18 cellular contexts compared by ENCODE assay signal in genomic region chr1:24545673-24546072, GRCh38. TPM values are rescaled to one million over a fixed set of nuclear protein-coding genes. Genes with fewer than 3 reads are reported as not detected.
"Had no signal": no experiment of that assay in that cellular context is flagged by ENCODE, and none has a peak within 500 bp of the region (broad histone marks: within the 10 kb centered on the region; RNA-seq: fewer than 3 reads in every experiment).

No MANE protein-coding gene starts in this region.

- H3K4me3 Mint-ChIP-seq: activated CD4-positive, alpha-beta memory T cell treated with anti-CD3 and anti-CD28 coated beads for 36 hours; activated T-cell treated with anti-CD3 and anti-CD28 coated beads, Interleukin-2, amount 50 U/mL, for 72 hours; dendritic cell treated with granulocyte-macrophage colony-stimulating factor and Interleukin-4, amounts not matched to agents 40 ng/mL and 50 ng/mL, for 4 days; nephron progenitor cell had no signal

- H3K27ac ChIP-seq: foreskin keratinocyte, sigmoid colon, spleen, transverse colon had no signal

- H3K36me3 Mint-ChIP-seq: activated CD4-positive, alpha-beta memory T cell treated with anti-CD3 and anti-CD28 coated beads for 36 hours had no signal

- H3K9me3 Mint-ChIP-seq: activated CD4-positive, alpha-beta memory T cell treated with anti-CD3 and anti-CD28 coated beads for 36 hours; activated T-cell treated with anti-CD3 and anti-CD28 coated beads, Interleukin-2, amount 50 U/mL, for 72 hours; dendritic cell treated with granulocyte-macrophage colony-stimulating factor and Interleukin-4, amounts not matched to agents 40 ng/mL and 50 ng/mL, for 4 days; nephron progenitor cell had no signal

- H3K36me3 ChIP-seq: sigmoid colon, spleen, transverse colon had no signal

- H3K27me3 ChIP-seq: foreskin keratinocyte, sigmoid colon, transverse colon had no signal

- H3K27me3 Mint-ChIP-seq: activated CD4-positive, alpha-beta memory T cell treated with anti-CD3 and anti-CD28 coated beads for 36 hours had no signal

- H3K4me3 ChIP-seq: sigmoid colon, spleen, transverse colon had no signal

- H3K27ac Mint-ChIP-seq: activated CD4-positive, alpha-beta memory T cell treated with anti-CD3 and anti-CD28 coated beads for 36 hours; activated T-cell treated with anti-CD3 and anti-CD28 coated beads, Interleukin-2, amount 50 U/mL, for 72 hours; dendritic cell treated with granulocyte-macrophage colony-stimulating factor and Interleukin-4, amounts not matched to agents 40 ng/mL and 50 ng/mL, for 4 days; nephron progenitor cell had no signal

- DNase-seq: activated CD4-positive, alpha-beta memory T cell treated with anti-CD3 and anti-CD28 coated beads for 36 hours; activated CD4-positive, alpha-beta T cell treated with anti-CD3 and anti-CD28 coated beads for 1 hour; activated gamma-delta T cell; activated T-cell treated with anti-CD3 and anti-CD28 coated beads, Interleukin-2, amount 50 U/mL, for 72 hours; aorta; cerebellar nuclear complex; effector memory CD4-positive, alpha-beta T cell; foreskin keratinocyte; kidney glomerular epithelial cell; nephron progenitor cell; sigmoid colon; spleen; substantia nigra; T-helper 9 cell; transverse colon had no signal

- ATAC-seq: activated T-cell treated with anti-CD3 and anti-CD28 coated beads, Interleukin-2, amount 50 U/mL, for 72 hours; foreskin keratinocyte had no signal

- H3K9me3 ChIP-seq: sigmoid colon, spleen, transverse colon had no signal

RNA-seq across cellular contexts. Expression of gene NCMAP, which starts 10.2 kb away (rescaled TPM):
- total RNA-seq: mesenteric fat pad, osteocyte, sigmoid colon had no signal
